ENCODE assay signal across 25 cellular contexts in the genomic region with DNA sequence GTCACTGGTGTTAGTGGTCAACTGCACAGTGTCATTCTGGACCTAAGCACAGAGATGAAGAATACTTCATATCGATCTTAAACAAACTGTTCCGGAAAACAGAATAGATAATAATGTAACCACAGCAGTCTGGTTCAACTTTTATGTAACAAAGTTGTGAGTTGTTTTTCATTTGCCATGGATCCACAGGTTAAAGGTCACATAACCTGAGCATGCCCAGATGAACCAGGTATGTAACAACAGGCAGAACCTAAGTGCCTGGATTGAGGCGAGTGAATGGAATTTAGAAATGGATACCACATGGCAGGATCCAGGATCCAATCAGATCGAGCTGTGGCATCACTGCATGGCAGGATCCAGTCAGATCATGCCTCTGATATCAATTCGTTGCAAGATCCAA.
"Had no signal": no experiment of that assay in that cellular context is flagged by ENCODE, and none has a peak within 500 bp of the region (broad histone marks: within the 10 kb centered on the region; RNA-seq: fewer than 3 reads in every experiment).

No MANE protein-coding gene starts in this region.

- DNase-seq: effector CD8-positive, alpha-beta T cell; endodermal cell; foreskin fibroblast; gastrocnemius medialis; head of caudate nucleus; kidney; left lung; mesenchymal stem cell; mucosa of descending colon; naive B cell; sigmoid colon; stimulated activated CD4-positive, alpha-beta T cell treated with anti-CD3 and anti-CD28 coated beads, Interleukin-2, amount 100 ng/mL, for 24 hours; stimulated activated CD4-positive, alpha-beta T cell treated with anti-CD3 and anti-CD28 coated beads, Interleukin-4, amount 100 ng/mL, for 24 hours; stimulated activated naive CD4-positive, alpha-beta T cell treated with Interleukin-2 at 50 U/mL for 16 hours; stomach; testis; tibial artery had no signal

- H3K36me3 ChIP-seq: prostate gland had no signal

- H3K9me3 ChIP-seq: gastrocnemius medialis, left lung, mucosa of descending colon, prostate gland, right atrium auricular region, sigmoid colon, stomach, testis, tibial artery had no signal

- H3K27me3 ChIP-seq: gastrocnemius medialis, left lung, neural progenitor cell, right atrium auricular region, sigmoid colon, stomach, testis, tibial artery had no signal

- FAIRE-seq: colon, urothelium cell line had no signal

- H3K4me1 ChIP-seq: gastrocnemius medialis, left lung, prostate gland, right atrium auricular region, sigmoid colon, stomach, tibial artery had no signal

- H3K4me2 ChIP-seq: neural progenitor cell had no signal

- H3K4me3 ChIP-seq: gastrocnemius medialis, left lung, mucosa of descending colon, neural progenitor cell, prostate gland, right atrium auricular region, sigmoid colon, stomach, testis, tibial artery had no signal

- H3K9ac ChIP-seq: neural progenitor cell had no signal

- H2AFZ ChIP-seq: neural progenitor cell had no signal

- H3K27ac ChIP-seq: epithelial cell of prostate, gastrocnemius medialis, left lung, neural progenitor cell, prostate gland, right atrium auricular region, sigmoid colon, stomach, testis, tibial artery had no signal

- ATAC-seq: esophagus mucosa; gastrocnemius medialis; left lung; mucosa of descending colon; stimulated activated effector memory CD8-positive, alpha-beta T cell treated with anti-CD3 and anti-CD28 coated beads, Interleukin-12 subunit alpha, Interleukin-12 subunit beta, amount 100 ng/mL, for 72 hours had no signal
